ENCODE assay signal across 8 cellular contexts in genomic region chr22:37561209-37562048, GRCh38.
DNase-seq lines count a peak whose midpoint lies in the region; ATAC-seq and TF ChIP-seq lines count a peak whose summit lies in the region.

No MANE protein-coding gene starts in this region.

- H3K4me1 Mint-ChIP-seq in nephron: peaks cover 51% of the 10 kb centered on the region

- POLR2A ChIA-PET in HEK293T (lab: Yijun Ruan, JAX): interaction anchor here (0.6 to 2.9 kb wide), 16 partner anchors 10 to 621 kb away, joined by 3 to 25 read pairs (median 6); partner anchors contain the start of gene GGA1

- ATAC-seq in GM19023 (IDR thresholded peaks at IDR 0.05; ENCODE audit: unreplicated experiment): no peak

- no peaks in the 10 kb centered on the region for H3K27me3 Mint-ChIP-seq in nephron (ENCODE audit: low read depth)

- H3K9me3 Mint-ChIP-seq in nephron: no peaks in the 10 kb centered on the region

- H3K27ac Mint-ChIP-seq in nephron: peak overlapping the region; percentile 88 to 98 (median 98)

- H3K4me3 Mint-ChIP-seq in nephron: peak overlapping the region; percentile 89 to 99 (median 97)

- peak; percentile 78 to 92 (median 85) for TF ChIP-seq CTCF in nephron (IDR thresholded peaks at IDR 0.05; ENCODE audit: unreplicated experiment in 3 of 3)

- CTCF ChIA-PET in HEK293T (lab: Yijun Ruan, JAX): interaction anchor here (0.6 to 3.9 kb wide), 12 partner anchors 8 to 45 kb away, joined by 3 to 32 read pairs (median 4); no protein-coding TSS in a partner anchor

- peak; percentile 44 to 64 for DNase-seq in AML-193 (lab: John Stamatoyannopoulos, UW)
- DNase-seq in HEK293T (ENCODE audit: extremely low spot score): peak; percentile 94
- peak; percentile 38 to 57 for DNase-seq in SHP77 (lab: John Stamatoyannopoulos, UW)
- peak; percentile 74 for DNase-seq in activated gamma-delta T cell treated with Interleukin-2 at 50 U/mL for 16 hours
- DNase-seq in fibroblast of the conjunctiva (ENCODE audit: low read depth): peak; percentile 79
- peak; percentile 10 to 73 (median 66) for DNase-seq in stimulated activated naive CD4-positive, alpha-beta T cell (lab: John Stamatoyannopoulos, UW)

- H3K36me3 Mint-ChIP-seq in nephron (ENCODE audit: low read depth): peaks cover 7% of the 10 kb centered on the region

TF ChIP-seq in HEK293T, 16 proteins besides CTCF, POLR2A, EP300 and RAD21:
- peak; percentile 73 for TF ChIP-seq CTBP1 (IDR thresholded peaks at IDR 0.05; ENCODE audit: borderline replicate concordance)
- no peak for TF ChIP-seq SP1 (IDR thresholded peaks at IDR 0.05)
- TF ChIP-seq ZNF384 (IDR thresholded peaks at IDR 0.05): no peak
- peak; percentile 94 for TF ChIP-seq L3MBTL2 (conservative IDR thresholded peaks at IDR 0.05)
- no peak for TF ChIP-seq FOXK2 (IDR thresholded peaks at IDR 0.05)
- TF ChIP-seq HDGF (IDR thresholded peaks at IDR 0.05; ENCODE audit: borderline replicate concordance): peak; percentile 80; the same call in 1 of the 2 replicates
- TF ChIP-seq FOXA1 (IDR thresholded peaks at IDR 0.05): no peak
- 0 out of 2 replicates have a peak, but pooled peaks have one; percentile 17 for TF ChIP-seq LEF1 (IDR thresholded peaks at IDR 0.05; ENCODE audit: borderline replicate concordance)
- no peak for TF ChIP-seq PKNOX1 (IDR thresholded peaks at IDR 0.05)
- TF ChIP-seq FOXM1 (IDR thresholded peaks at IDR 0.05; ENCODE audit: borderline replicate concordance): 0 out of 2 replicates have a peak, but pooled peaks have one; percentile 54
- no peak for TF ChIP-seq NFRKB (IDR thresholded peaks at IDR 0.05)
- TF ChIP-seq ARNT (IDR thresholded peaks at IDR 0.05): no peak
- no peak for TF ChIP-seq SUZ12 (IDR thresholded peaks at IDR 0.05)
- no peak; the same call in 1 of the 2 replicates for TF ChIP-seq ELF4 (IDR thresholded peaks at IDR 0.05)
- no peak for TF ChIP-seq BHLHE40 (IDR thresholded peaks at IDR 0.05; ENCODE audit: borderline replicate concordance)
